ENCODE assay signal across 9 cellular contexts in the genomic region with DNA sequence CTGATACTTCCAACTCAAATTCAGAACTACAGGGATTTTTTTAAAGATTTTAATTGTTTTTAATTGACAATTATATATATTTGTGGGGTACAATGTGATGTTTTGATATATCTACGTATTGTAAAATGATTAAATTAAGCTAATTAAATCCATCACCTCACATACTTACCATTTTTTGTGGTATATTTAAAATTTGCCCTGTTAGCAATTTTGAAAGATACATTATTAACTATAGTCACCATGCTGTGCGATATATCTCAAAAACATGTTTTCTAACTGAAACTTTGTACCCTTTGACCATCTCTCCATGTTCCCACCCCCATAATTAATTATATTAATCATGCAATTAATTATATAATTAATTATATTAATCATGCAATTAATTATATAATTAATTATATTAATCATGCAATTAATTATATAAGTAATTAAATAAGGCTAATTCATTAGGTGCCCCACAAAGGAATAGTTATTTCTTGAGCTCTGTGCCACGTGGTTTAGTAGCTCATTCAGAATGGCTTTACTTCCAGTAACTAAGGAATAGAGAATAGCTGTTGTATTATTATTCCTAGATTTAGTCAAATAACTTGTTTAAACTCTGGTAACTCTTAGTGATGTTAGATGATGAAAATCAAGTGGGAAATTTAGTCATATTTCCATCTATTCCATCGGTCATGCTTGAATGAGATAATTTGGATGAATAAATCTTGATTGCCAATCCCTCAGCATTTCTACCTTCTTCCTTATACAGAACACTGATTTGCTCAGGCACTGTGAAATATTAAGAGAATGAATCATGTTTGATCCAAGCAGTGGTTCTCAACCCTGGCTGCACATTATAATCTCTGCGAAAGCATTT. TPM values are rescaled to one million over a fixed set of nuclear protein-coding genes. Genes with fewer than 3 reads are reported as not detected.
A peak's percentile ranks its signal among the peaks of the same experiment; 100 is the strongest.
DNase-seq lines count a peak whose midpoint lies in the region; ATAC-seq and TF ChIP-seq lines count a peak whose summit lies in the region.
"Had no signal": no experiment of that assay in that cellular context is flagged by ENCODE, and none has a peak within 500 bp of the region (broad histone marks: within the 10 kb centered on the region; RNA-seq: fewer than 3 reads in every experiment).

No MANE protein-coding gene starts in this region.

- no peak for ATAC-seq in GM21619 (IDR thresholded peaks at IDR 0.05; ENCODE audit: unreplicated experiment)

- POLR2A ChIA-PET in CD4-positive, alpha-beta memory T cell (lab: Charles Lee; ENCODE audit: partially characterized antibody) = interaction anchor here (1.6 to 2.4 kb wide), 3 partner anchors 24 to 166 kb away, joined by 5 to 21 read pairs (median 12); partner anchors contain the start of gene PHF3

- DNase-seq in CD4-positive, alpha-beta memory T cell = no peak
- DNase-seq in cardiac fibroblast (ENCODE audit: low read depth in 2 of 2) (peak in 1 of 2 donors; percentile 39), tibial artery (no peak), T-helper 9 cell (no peak), ovary (no peak)
- DNase-seq: activated effector memory CD4-positive, alpha-beta T cell treated with Interleukin-2 at 50 U/mL for 16 hours had no signal

- no peak for TF ChIP-seq POLR2A in ovary (IDR thresholded peaks at IDR 0.05)

- no peaks in the 10 kb centered on the region for H3K9me3 ChIP-seq in CD4-positive, alpha-beta memory T cell (ENCODE audit: control insufficient read depth in 1 of 2, low read length in 2 of 2)
- H3K9me3 ChIP-seq in mucosa of stomach (ENCODE audit: control insufficient read depth, low read length) (no peaks in the 10 kb centered on the region), tibial artery (no peaks in the 10 kb centered on the region), ovary (no peaks in the 10 kb centered on the region)

- H3K4me3 ChIP-seq in CD4-positive, alpha-beta memory T cell (ENCODE audit: low read length in 2 of 2) = no peak overlapping the region
- H3K4me3 ChIP-seq in cardiac fibroblast (replicated peaks in 1 of 2; ENCODE audit: low read depth in 2 of 2, low read length in 2 of 2) (peak overlapping the region; percentile 47), mucosa of stomach (ENCODE audit: low read length) (no peak overlapping the region), tibial artery (peak overlapping the region in 1 of 2 donors; percentile 52), ovary (no peak overlapping the region)

- CTCF ChIA-PET in CD4-positive, alpha-beta memory T cell (lab: Charles Lee; ENCODE audit: partially characterized antibody) = interaction anchor here (1.0 to 6.4 kb wide), 25 partner anchors 10 to 205 kb away, joined by 3 to 225 read pairs (median 8); partner anchors contain the start of gene PHF3

- H3K36me3 Mint-ChIP-seq in CD4-positive, alpha-beta memory T cell = no peaks in the 10 kb centered on the region
- H3K36me3 Mint-ChIP-seq in IgD-negative memory B cell = no peaks in the 10 kb centered on the region

- H3K27ac ChIP-seq in CD4-positive, alpha-beta memory T cell (ENCODE audit: low read depth, low read length) = no peak overlapping the region
- H3K27ac ChIP-seq in tibial artery = no peak overlapping the region
- H3K27ac ChIP-seq in ovary = no peak overlapping the region

- H3K27me3 Mint-ChIP-seq in CD4-positive, alpha-beta memory T cell = peaks cover 2 to 8% of the 10 kb centered on the region in 2 donors
- H3K27me3 Mint-ChIP-seq in IgD-negative memory B cell = no peaks in the 10 kb centered on the region

- H3K4me1 Mint-ChIP-seq in CD4-positive, alpha-beta memory T cell = peaks cover 9 to 19% (median 13%) of the 10 kb centered on the region in 4 donors
- peaks cover 9 to 12% (median 12%) of the 10 kb centered on the region in 3 donors for H3K4me1 Mint-ChIP-seq in IgD-negative memory B cell

- TF ChIP-seq EP300 in ovary (IDR thresholded peaks at IDR 0.05) = no peak

- H3K27ac Mint-ChIP-seq in CD4-positive, alpha-beta memory T cell = no peak overlapping the region
- peak overlapping the region in 1 of 3 donors; percentile 17 for H3K27ac Mint-ChIP-seq in IgD-negative memory B cell

- H3K27me3 ChIP-seq in CD4-positive, alpha-beta memory T cell (ENCODE audit: insufficient read depth, low read length) = no peaks in the 10 kb centered on the region
- H3K27me3 ChIP-seq in mucosa of stomach (ENCODE audit: control insufficient read depth, insufficient read depth, low read length) (no peaks in the 10 kb centered on the region), tibial artery (no peaks in the 10 kb centered on the region), ovary (no peaks in the 10 kb centered on the region)

- peaks cover 14% of the 10 kb centered on the region for H3K4me1 ChIP-seq in CD4-positive, alpha-beta memory T cell (ENCODE audit: insufficient read depth, low read length)
- H3K4me1 ChIP-seq in mucosa of stomach (ENCODE audit: control insufficient read depth, insufficient read depth, low read length) (no peaks in the 10 kb centered on the region), tibial artery (peaks cover 0 to 10% (median 7%) of the 10 kb centered on the region in 4 donors), ovary (ENCODE audit: insufficient read depth) (no peaks in the 10 kb centered on the region)

- peak overlapping the region; percentile 61 for H3K9ac ChIP-seq in mucosa of stomach (ENCODE audit: low read length)

- TF ChIP-seq CTCF in cardiac fibroblast (IDR thresholded peaks at IDR 0.05; ENCODE audit: low read depth, low read length) (no peak), tibial artery (IDR thresholded peaks at IDR 0.05) (no peak), ovary (IDR thresholded peaks at IDR 0.05) (no peak)

- intact Hi-C loops in CD4-positive, alpha-beta memory T cell (cut with micrococcal nuclease) = loop anchor here (5.0 kb wide), 3 partner anchors 95 to 325 kb away; no protein-coding TSS in a partner anchor
- intact Hi-C loops in tibial artery (cut with DNase I; ENCODE audit: low total_unique reads) (no loop called here), ovary (cut with DNase I) (loop anchor here in 3 of 4 donors (5.0 to 10.0 kb wide), 2 partner anchors 165 to 167 kb away; no protein-coding TSS in a partner anchor)

- H3K9me3 Mint-ChIP-seq in CD4-positive, alpha-beta memory T cell = no peaks in the 10 kb centered on the region
- H3K9me3 Mint-ChIP-seq in IgD-negative memory B cell = no peaks in the 10 kb centered on the region

- peak overlapping the region; percentile 68 to 93 (median 86) for H3K4me3 Mint-ChIP-seq in CD4-positive, alpha-beta memory T cell
- peak overlapping the region in 3 of 4 donors; percentile 33 to 94 (median 79) for H3K4me3 Mint-ChIP-seq in IgD-negative memory B cell

- H3K36me3 ChIP-seq in CD4-positive, alpha-beta memory T cell (ENCODE audit: insufficient read depth, low read length) = no peaks in the 10 kb centered on the region
- no peaks in the 10 kb centered on the region for H3K36me3 ChIP-seq in mucosa of stomach (ENCODE audit: control insufficient read depth, insufficient read depth, low read length)
- H3K36me3 ChIP-seq in tibial artery = no peaks in the 10 kb centered on the region
- H3K36me3 ChIP-seq in ovary = no peaks in the 10 kb centered on the region

- WGBS in ovary, 3 donors = 48 to 59% (median 52%) methylated on average over 5 of the region's 5 CpGs

RNA-seq across cellular contexts. Expression of gene PTP4A1, which starts 25.1 kb away (rescaled TPM):
- total RNA-seq in CD4-positive, alpha-beta memory T cell = 10 to 100 TPM; 22.6 to 30.3 TPM
- polyA plus RNA-seq in CD4-positive, alpha-beta memory T cell = 10 to 100 TPM; 41.6 to 96.3 TPM
- polyA plus RNA-seq in IgD-negative memory B cell (69.5 TPM), ovary (10 to 100 TPM in 1 of 2 donors, 1 to 10 TPM in 1; 9.4 to 33.6 TPM)
- 10 to 100 TPM; 22.2 to 89.4 (median 44.1) TPM for total RNA-seq in ovary

RNA-seq across cellular contexts. Expression of gene PHF3, which starts 38.2 kb away (rescaled TPM):
- total RNA-seq in CD4-positive, alpha-beta memory T cell = 100 to 1,000 TPM; 115 to 119 TPM
- 10 to 100 TPM in 1 of 2 donors, 1 to 10 TPM in 1; 5.1 to 47.1 TPM for polyA plus RNA-seq in CD4-positive, alpha-beta memory T cell
- 36.6 TPM for polyA plus RNA-seq in IgD-negative memory B cell
- 10 to 100 TPM; 58.5 to 83.7 (median 71.0) TPM for total RNA-seq in ovary
- 10 to 100 TPM; 25.3 to 30.9 TPM for polyA plus RNA-seq in ovary

Comparison
In these comparisons a context has a peak if more than half of its experiments do, and no peak if none do; other contexts are left out.
1. H3K4me3 ChIP-seq: peak in cardiac fibroblast (2 of 2); none in CD4-positive, alpha-beta memory T cell (0 of 2), mucosa of stomach (single experiment) and ovary (single experiment).